In genomic region chr4:53709693-53710092, GRCh38 we compare ENCODE assay signal across 1 cellular context.
TF ChIP-seq lines count a peak whose summit lies in the region.

No MANE protein-coding gene starts in this region.

TF ChIP-seq in GM23338, 12 proteins besides CTCF, POLR2A, EP300 and RAD21 (continued from another document):
- TF ChIP-seq REST (IDR thresholded peaks at IDR 0.05; ENCODE audit: unreplicated experiment), result no peak
- TF ChIP-seq EZH2 (IDR thresholded peaks at IDR 0.05; ENCODE audit: low read depth, unreplicated experiment), result no peak
